Comparison of ENCODE assay signal across 1 cellular context in the genomic region with DNA sequence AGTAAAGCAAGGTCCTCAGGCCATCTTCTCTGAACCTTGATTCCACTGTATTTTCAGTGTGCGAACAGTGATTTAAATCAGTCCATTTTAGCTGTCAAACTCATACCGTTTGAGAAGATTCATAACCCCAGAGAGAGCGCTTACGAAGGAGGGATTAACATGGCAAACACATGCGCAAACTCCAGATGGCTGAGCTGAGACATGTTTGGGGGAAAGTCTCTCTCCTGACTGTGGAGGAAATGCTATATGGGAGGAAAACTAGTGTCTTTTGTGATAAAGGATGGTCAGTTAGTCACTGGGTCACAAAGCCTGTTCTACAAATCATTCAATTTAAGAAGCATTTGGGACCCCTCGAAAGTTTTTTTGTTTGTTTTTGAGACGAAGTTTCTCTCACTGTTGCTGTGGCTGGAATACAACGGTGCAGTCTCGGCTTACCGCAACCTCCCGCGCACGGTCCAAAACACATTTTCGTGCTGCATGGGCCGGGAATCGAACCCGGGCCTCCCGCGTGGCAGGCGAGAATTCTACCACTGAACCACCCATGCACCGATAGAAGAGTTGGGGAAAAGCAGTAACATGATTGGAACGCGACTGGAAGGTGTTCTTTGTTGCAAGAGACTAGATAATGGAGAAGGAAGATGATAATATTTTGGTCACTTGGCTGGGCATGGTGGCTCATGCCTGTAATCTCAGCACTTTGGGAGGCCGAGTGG.
TF ChIP-seq lines count a peak whose summit lies in the region.

No MANE protein-coding gene starts in this region.

TF ChIP-seq in K562, 482 proteins besides CTCF, POLR2A, EP300 and RAD21 (continued from another document and continues in another):
- no peak for TF ChIP-seq STAG1 (CRISPR knock-in tag; IDR thresholded peaks at IDR 0.05; ENCODE audit: borderline replicate concordance)
- TF ChIP-seq PTTG1 (tag; IDR thresholded peaks at IDR 0.05; ENCODE audit: low read depth) = no peak
- TF ChIP-seq, protein P1, sequence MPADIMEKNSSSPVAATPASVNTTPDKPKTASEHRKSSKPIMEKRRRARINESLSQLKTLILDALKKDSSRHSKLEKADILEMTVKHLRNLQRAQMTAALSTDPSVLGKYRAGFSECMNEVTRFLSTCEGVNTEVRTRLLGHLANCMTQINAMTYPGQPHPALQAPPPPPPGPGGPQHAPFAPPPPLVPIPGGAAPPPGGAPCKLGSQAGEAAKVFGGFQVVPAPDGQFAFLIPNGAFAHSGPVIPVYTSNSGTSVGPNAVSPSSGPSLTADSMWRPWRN (IDR thresholded peaks at IDR 0.05; ENCODE audit: low read depth) = no peak
- no peak for TF ChIP-seq CHD4 (IDR thresholded peaks at IDR 0.05; ENCODE audit: insufficient read depth, insufficient replicate concordance, low read depth, low read length, poor library complexity, severe bottlenecking)
- peak; percentile 87 to 88 for TF ChIP-seq NRF1 (conservative IDR thresholded peaks at IDR 0.05 in 1 of 2, IDR thresholded peaks at IDR 0.05 in 1 of 2)
- TF ChIP-seq KLF13 (tag; IDR thresholded peaks at IDR 0.05; ENCODE audit: borderline replicate concordance, low read depth) = no peak
- TF ChIP-seq CXXC5 (CRISPR knock-in tag; IDR thresholded peaks at IDR 0.05) = no peak
- no peak for TF ChIP-seq HNRNPL (IDR thresholded peaks at IDR 0.05; ENCODE audit: low read depth, low read length)
- TF ChIP-seq CHD1 (IDR thresholded peaks at IDR 0.05; ENCODE audit: low read length) = no peak
- no peak for TF ChIP-seq CREBBP (IDR thresholded peaks at IDR 0.05; ENCODE audit: low read depth, low read length)
- TF ChIP-seq, protein P2, sequence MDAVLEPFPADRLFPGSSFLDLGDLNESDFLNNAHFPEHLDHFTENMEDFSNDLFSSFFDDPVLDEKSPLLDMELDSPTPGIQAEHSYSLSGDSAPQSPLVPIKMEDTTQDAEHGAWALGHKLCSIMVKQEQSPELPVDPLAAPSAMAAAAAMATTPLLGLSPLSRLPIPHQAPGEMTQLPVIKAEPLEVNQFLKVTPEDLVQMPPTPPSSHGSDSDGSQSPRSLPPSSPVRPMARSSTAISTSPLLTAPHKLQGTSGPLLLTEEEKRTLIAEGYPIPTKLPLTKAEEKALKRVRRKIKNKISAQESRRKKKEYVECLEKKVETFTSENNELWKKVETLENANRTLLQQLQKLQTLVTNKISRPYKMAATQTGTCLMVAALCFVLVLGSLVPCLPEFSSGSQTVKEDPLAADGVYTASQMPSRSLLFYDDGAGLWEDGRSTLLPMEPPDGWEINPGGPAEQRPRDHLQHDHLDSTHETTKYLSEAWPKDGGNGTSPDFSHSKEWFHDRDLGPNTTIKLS (IDR thresholded peaks at IDR 0.05; ENCODE audit: borderline replicate concordance, low read depth) = no peak
- TF ChIP-seq, protein P3, sequence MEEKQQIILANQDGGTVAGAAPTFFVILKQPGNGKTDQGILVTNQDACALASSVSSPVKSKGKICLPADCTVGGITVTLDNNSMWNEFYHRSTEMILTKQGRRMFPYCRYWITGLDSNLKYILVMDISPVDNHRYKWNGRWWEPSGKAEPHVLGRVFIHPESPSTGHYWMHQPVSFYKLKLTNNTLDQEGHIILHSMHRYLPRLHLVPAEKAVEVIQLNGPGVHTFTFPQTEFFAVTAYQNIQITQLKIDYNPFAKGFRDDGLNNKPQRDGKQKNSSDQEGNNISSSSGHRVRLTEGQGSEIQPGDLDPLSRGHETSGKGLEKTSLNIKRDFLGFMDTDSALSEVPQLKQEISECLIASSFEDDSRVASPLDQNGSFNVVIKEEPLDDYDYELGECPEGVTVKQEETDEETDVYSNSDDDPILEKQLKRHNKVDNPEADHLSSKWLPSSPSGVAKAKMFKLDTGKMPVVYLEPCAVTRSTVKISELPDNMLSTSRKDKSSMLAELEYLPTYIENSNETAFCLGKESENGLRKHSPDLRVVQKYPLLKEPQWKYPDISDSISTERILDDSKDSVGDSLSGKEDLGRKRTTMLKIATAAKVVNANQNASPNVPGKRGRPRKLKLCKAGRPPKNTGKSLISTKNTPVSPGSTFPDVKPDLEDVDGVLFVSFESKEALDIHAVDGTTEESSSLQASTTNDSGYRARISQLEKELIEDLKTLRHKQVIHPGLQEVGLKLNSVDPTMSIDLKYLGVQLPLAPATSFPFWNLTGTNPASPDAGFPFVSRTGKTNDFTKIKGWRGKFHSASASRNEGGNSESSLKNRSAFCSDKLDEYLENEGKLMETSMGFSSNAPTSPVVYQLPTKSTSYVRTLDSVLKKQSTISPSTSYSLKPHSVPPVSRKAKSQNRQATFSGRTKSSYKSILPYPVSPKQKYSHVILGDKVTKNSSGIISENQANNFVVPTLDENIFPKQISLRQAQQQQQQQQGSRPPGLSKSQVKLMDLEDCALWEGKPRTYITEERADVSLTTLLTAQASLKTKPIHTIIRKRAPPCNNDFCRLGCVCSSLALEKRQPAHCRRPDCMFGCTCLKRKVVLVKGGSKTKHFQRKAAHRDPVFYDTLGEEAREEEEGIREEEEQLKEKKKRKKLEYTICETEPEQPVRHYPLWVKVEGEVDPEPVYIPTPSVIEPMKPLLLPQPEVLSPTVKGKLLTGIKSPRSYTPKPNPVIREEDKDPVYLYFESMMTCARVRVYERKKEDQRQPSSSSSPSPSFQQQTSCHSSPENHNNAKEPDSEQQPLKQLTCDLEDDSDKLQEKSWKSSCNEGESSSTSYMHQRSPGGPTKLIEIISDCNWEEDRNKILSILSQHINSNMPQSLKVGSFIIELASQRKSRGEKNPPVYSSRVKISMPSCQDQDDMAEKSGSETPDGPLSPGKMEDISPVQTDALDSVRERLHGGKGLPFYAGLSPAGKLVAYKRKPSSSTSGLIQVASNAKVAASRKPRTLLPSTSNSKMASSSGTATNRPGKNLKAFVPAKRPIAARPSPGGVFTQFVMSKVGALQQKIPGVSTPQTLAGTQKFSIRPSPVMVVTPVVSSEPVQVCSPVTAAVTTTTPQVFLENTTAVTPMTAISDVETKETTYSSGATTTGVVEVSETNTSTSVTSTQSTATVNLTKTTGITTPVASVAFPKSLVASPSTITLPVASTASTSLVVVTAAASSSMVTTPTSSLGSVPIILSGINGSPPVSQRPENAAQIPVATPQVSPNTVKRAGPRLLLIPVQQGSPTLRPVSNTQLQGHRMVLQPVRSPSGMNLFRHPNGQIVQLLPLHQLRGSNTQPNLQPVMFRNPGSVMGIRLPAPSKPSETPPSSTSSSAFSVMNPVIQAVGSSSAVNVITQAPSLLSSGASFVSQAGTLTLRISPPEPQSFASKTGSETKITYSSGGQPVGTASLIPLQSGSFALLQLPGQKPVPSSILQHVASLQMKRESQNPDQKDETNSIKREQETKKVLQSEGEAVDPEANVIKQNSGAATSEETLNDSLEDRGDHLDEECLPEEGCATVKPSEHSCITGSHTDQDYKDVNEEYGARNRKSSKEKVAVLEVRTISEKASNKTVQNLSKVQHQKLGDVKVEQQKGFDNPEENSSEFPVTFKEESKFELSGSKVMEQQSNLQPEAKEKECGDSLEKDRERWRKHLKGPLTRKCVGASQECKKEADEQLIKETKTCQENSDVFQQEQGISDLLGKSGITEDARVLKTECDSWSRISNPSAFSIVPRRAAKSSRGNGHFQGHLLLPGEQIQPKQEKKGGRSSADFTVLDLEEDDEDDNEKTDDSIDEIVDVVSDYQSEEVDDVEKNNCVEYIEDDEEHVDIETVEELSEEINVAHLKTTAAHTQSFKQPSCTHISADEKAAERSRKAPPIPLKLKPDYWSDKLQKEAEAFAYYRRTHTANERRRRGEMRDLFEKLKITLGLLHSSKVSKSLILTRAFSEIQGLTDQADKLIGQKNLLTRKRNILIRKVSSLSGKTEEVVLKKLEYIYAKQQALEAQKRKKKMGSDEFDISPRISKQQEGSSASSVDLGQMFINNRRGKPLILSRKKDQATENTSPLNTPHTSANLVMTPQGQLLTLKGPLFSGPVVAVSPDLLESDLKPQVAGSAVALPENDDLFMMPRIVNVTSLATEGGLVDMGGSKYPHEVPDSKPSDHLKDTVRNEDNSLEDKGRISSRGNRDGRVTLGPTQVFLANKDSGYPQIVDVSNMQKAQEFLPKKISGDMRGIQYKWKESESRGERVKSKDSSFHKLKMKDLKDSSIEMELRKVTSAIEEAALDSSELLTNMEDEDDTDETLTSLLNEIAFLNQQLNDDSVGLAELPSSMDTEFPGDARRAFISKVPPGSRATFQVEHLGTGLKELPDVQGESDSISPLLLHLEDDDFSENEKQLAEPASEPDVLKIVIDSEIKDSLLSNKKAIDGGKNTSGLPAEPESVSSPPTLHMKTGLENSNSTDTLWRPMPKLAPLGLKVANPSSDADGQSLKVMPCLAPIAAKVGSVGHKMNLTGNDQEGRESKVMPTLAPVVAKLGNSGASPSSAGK (IDR thresholded peaks at IDR 0.05) = no peak
- peak; percentile 60; the same call in 1 of the 2 replicates for TF ChIP-seq BRD4 (IDR thresholded peaks at IDR 0.05)
- TF ChIP-seq FOXA1 (IDR thresholded peaks at IDR 0.05; ENCODE audit: borderline replicate concordance) = no peak
- TF ChIP-seq TAL1 (IDR thresholded peaks at IDR 0.05) = no peak
- no peak for TF ChIP-seq ARNT (IDR thresholded peaks at IDR 0.05)
- no peak for TF ChIP-seq GATAD2B (IDR thresholded peaks at IDR 0.05; ENCODE audit: borderline replicate concordance)
- TF ChIP-seq HMGN3 (IDR thresholded peaks at IDR 0.05; ENCODE audit: borderline replicate concordance, extremely low read depth, insufficient read length, low read depth, low read length) = no peak
- TF ChIP-seq, protein P4, sequence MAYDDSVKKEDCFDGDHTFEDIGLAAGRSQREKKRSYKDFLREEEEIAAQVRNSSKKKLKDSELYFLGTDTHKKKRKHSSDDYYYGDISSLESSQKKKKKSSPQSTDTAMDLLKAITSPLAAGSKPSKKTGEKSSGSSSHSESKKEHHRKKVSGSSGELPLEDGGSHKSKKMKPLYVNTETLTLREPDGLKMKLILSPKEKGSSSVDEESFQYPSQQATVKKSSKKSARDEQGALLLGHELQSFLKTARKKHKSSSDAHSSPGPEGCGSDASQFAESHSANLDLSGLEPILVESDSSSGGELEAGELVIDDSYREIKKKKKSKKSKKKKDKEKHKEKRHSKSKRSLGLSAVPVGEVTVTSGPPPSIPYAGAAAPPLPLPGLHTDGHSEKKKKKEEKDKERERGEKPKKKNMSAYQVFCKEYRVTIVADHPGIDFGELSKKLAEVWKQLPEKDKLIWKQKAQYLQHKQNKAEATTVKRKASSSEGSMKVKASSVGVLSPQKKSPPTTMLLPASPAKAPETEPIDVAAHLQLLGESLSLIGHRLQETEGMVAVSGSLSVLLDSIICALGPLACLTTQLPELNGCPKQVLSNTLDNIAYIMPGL (CRISPR knock-in tag; IDR thresholded peaks at IDR 0.05) = no peak
- TF ChIP-seq LEF1 (IDR thresholded peaks at IDR 0.05) = no peak
- peak; percentile 99 for TF ChIP-seq MECOM (CRISPR knock-in tag; IDR thresholded peaks at IDR 0.05)
- TF ChIP-seq, protein P5, sequence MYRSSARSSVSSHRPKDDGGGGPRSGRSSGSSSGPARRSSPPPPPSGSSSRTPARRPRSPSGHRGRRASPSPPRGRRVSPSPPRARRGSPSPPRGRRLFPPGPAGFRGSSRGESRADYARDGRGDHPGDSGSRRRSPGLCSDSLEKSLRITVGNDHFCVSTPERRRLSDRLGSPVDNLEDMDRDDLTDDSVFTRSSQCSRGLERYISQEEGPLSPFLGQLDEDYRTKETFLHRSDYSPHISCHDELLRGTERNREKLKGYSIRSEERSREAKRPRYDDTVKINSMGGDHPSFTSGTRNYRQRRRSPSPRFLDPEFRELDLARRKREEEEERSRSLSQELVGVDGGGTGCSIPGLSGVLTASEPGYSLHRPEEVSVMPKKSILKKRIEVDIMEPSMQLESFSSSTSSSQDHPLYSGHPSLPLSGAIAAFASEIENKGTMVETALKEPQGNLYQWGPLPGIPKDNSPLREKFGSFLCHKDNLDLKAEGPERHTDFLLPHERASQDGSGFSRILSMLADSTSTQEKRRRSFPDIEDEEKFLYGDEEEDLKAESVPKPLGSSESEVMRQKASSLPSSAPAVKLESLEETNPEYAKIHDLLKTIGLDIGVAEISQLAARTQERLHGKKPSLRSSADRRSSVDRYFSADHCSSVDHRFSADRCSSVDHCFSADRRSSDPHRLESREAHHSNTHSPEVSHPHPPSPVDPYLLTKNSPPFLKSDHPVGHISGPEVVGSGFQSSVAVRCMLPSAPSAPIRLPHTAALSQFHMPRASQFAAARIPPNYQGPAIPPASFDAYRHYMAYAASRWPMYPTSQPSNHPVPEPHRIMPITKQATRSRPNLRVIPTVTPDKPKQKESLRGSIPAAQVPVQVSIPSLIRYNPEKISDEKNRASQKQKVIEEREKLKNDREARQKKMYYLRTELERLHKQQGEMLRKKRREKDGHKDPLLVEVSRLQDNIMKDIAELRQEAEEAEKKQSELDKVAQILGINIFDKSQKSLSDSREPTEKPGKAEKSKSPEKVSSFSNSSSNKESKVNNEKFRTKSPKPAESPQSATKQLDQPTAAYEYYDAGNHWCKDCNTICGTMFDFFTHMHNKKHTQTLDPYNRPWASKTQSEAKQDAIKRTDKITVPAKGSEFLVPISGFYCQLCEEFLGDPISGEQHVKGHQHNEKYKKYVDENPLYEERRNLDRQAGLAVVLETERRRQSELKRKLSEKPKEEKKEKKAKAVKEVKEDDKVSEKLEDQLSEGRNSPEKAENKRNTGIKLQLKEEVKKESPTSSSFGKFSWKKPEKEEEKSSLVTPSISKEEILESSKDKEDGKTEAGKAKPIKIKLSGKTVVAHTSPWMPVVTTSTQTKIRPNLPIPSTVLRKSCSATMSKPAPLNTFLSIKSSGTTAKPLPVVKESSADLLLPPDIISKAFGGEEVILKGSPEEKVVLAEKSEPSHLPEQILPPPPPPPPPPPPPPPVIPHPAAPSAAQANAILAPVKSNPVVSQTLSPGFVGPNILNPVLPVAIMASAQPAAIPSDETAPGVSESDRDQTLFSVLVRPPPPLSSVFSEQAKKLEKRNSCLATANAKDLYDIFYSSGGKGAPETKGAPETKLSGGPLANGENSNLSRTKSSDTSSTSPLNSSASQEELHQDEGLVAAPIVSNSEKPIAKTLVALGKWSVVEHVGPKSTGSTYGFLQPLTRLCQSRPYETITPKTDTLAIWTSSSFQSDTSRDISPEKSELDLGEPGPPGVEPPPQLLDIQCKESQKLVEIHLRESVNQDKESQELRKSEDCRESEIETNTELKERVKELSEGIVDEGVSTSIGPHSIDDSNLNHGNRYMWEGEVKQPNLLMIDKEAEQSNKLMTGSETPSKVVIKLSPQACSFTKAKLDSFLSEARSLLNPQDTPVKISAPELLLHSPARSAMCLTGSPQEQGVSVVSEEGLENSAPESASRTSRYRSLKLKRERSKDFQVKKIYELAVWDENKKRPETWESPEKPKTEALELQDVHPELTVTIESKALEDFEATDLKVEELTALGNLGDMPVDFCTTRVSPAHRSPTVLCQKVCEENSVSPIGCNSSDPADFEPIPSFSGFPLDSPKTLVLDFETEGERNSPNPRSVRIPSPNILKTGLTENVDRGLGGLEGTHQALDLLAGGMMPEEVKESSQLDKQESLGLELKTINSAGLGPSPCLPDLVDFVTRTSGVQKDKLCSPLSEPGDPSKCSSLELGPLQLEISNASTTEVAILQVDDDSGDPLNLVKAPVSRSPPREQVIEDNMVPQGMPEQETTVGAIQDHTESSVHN (IDR thresholded peaks at IDR 0.05; ENCODE audit: borderline replicate concordance in 1 of 2, low read depth in 1 of 2) = no peak
- no peak for TF ChIP-seq SREBF1 (IDR thresholded peaks at IDR 0.05; ENCODE audit: borderline replicate concordance, low read depth, low read length)
- peak; percentile 41; the same call in 1 of the 2 replicates for TF ChIP-seq SOX6 (IDR thresholded peaks at IDR 0.05)
- TF ChIP-seq, protein P6, sequence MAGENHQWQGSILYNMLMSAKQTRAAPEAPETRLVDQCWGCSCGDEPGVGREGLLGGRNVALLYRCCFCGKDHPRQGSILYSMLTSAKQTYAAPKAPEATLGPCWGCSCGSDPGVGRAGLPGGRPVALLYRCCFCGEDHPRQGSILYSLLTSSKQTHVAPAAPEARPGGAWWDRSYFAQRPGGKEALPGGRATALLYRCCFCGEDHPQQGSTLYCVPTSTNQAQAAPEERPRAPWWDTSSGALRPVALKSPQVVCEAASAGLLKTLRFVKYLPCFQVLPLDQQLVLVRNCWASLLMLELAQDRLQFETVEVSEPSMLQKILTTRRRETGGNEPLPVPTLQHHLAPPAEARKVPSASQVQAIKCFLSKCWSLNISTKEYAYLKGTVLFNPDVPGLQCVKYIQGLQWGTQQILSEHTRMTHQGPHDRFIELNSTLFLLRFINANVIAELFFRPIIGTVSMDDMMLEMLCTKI (IDR thresholded peaks at IDR 0.05; ENCODE audit: partially characterized antibody) = no peak
